10 cellular contexts compared by ENCODE assay signal in genomic region chr1:84174051-84174556, GRCh38. TPM values are rescaled to one million over a fixed set of nuclear protein-coding genes. Genes with fewer than 3 reads are reported as not detected.
DNase-seq lines count a peak whose midpoint lies in the region; ATAC-seq and TF ChIP-seq lines count a peak whose summit lies in the region.
"Had no signal": no experiment of that assay in that cellular context is flagged by ENCODE, and none has a peak within 500 bp of the region (broad histone marks: within the 10 kb centered on the region; RNA-seq: fewer than 3 reads in every experiment).

No MANE protein-coding gene starts in this region.

- ATAC-seq in GM19455 (IDR thresholded peaks at IDR 0.05; ENCODE audit: unreplicated experiment) = no peak
- ATAC-seq: left ventricle myocardium superior had no signal

- no peak overlapping the region for H3K4me3 ChIP-seq in fibroblast of pulmonary artery (replicated peaks; ENCODE audit: low read depth, low read length)

- DNase-seq in NCI-H146 (lab: John Stamatoyannopoulos, UW) (peak; percentile 7), NCI-H146 treated with DMSO at 0.1 percent for 48 hours (lab: John Stamatoyannopoulos, UW; ENCODE audit: unreplicated experiment) (no peak), RKO (ENCODE audit: low spot score) (peak; percentile 18), fibroblast of pulmonary artery (ENCODE audit: low read depth) (peak; percentile 72), renal cortical epithelial cell (ENCODE audit: low read depth) (peak; percentile 91), medulla oblongata (ENCODE audit: extremely low spot score) (no peak)
- DNase-seq in activated CD4-positive, CD25-positive, alpha-beta regulatory T cell treated with anti-CD3 and anti-CD28 coated beads, Interleukin-2, amount 50 U/mL, for 72 hours = no peak
- DNase-seq: amniotic stem cell, left ventricle myocardium superior had no signal

- no peak for TF ChIP-seq CTCF in fibroblast of pulmonary artery (IDR thresholded peaks at IDR 0.05; ENCODE audit: low read length, missing control alignments)

RNA-seq across cellular contexts. Expression of gene PRKACB, which starts 30.0 kb away (rescaled TPM):
- total RNA-seq in renal cortical epithelial cell = 11.6 and 33.1 TPM in 2 replicates

Comparison
In these comparisons a context has a peak if more than half of its experiments do, and no peak if none do; other contexts are left out.
1. DNase-seq: peak in NCI-H146 (single experiment), RKO (single experiment), fibroblast of pulmonary artery (single experiment) and renal cortical epithelial cell (single experiment); none in NCI-H146 treated with DMSO at 0.1 percent for 48 hours (single experiment), activated CD4-positive, CD25-positive, alpha-beta regulatory T cell treated with anti-CD3 and anti-CD28 coated beads, Interleukin-2, amount 50 U/mL, for 72 hours (single experiment) and medulla oblongata (single experiment).